8 cellular contexts compared by ENCODE assay signal in genomic region chr22:50185384-50186087, GRCh38. TPM values are rescaled to one million over a fixed set of nuclear protein-coding genes. Genes with fewer than 3 reads are reported as not detected.
A peak's percentile ranks its signal among the peaks of the same experiment; 100 is the strongest.
DNase-seq lines count a peak whose midpoint lies in the region; ATAC-seq and TF ChIP-seq lines count a peak whose summit lies in the region.

Gene TRABD (plus strand): TSS chr22:50185913. CDS start chr22:50193061, 7,148 bp downstream.

- TF ChIP-seq CTCF in spleen (IDR thresholded peaks at IDR 0.05 in 8 of 11, conservative IDR thresholded peaks at IDR 0.05 in 3 of 11) = no peak

- intact Hi-C loops in spleen (cut with DNase I; ENCODE audit: low total_unique reads) = no loop called here

- 0 to 3% (median 1%) methylated on average over 7 to 90 of the region's 90 CpGs for WGBS in spleen, 5 donors

- peak within 1 kb of the TSS; percentile 43 to 87 (median 58) for H3K4me3 ChIP-seq in spleen

- peaks cover 29% of the 10 kb centered on the region for H3K4me1 Mint-ChIP-seq in central memory CD8-positive, alpha-beta T cell

- H3K36me3 ChIP-seq in spleen = no peaks in the 10 kb centered on the region

- no peaks in the 10 kb centered on the region for H3K9me3 ChIP-seq in spleen

- peaks cover 39 to 72% (median 65%) of the 10 kb centered on the region in 6 donors for H3K4me1 ChIP-seq in spleen

- H3K27me3 Mint-ChIP-seq in central memory CD8-positive, alpha-beta T cell = no peaks in the 10 kb centered on the region

- H3K36me3 Mint-ChIP-seq in central memory CD8-positive, alpha-beta T cell (ENCODE audit: insufficient read depth) = peaks cover 16% of the 10 kb centered on the region

- no peaks in the 10 kb centered on the region for H3K9me3 Mint-ChIP-seq in central memory CD8-positive, alpha-beta T cell

- peak within 1 kb of the TSS; percentile 93 for H3K4me3 Mint-ChIP-seq in central memory CD8-positive, alpha-beta T cell

- peak; percentile 41 for ATAC-seq in HG02588 (IDR thresholded peaks at IDR 0.05; ENCODE audit: unreplicated experiment)
- ATAC-seq in central memory CD8-positive, alpha-beta T cell (replicated peaks; ENCODE audit: extremely low read depth, poor library complexity, severe bottlenecking) = peak; percentile 74
- no peak for ATAC-seq in GM18868 (IDR thresholded peaks at IDR 0.05; ENCODE audit: unreplicated experiment)

- H3K27ac Mint-ChIP-seq in central memory CD8-positive, alpha-beta T cell (ENCODE audit: low read depth) = peak within 1 kb of the TSS; percentile 96

- H3K27ac ChIP-seq in spleen = peak within 1 kb of the TSS; percentile 39 to 99 (median 85)

- DNase-seq in DMS153 treated with DMSO at 0.1 percent for 48 hours (lab: John Stamatoyannopoulos, UW; ENCODE audit: unreplicated experiment) = peak; percentile 52
- peak; percentile 56 for DNase-seq in NCI-H2227 treated with DMSO at 0.1 percent for 48 hours (lab: John Stamatoyannopoulos, UW)
- peak; percentile 90 for DNase-seq in activated CD4-positive, CD25-positive, alpha-beta regulatory T cell treated with anti-CD3 and anti-CD28 coated beads, Interleukin-2, amount 50 U/mL, for 72 hours
- DNase-seq in central memory CD8-positive, alpha-beta T cell (ENCODE audit: low spot score in 2 of 2) = peak; percentile 67 to 77
- peak; percentile 95 for DNase-seq in islet precursor cell
- peak; percentile 96 for DNase-seq in spleen

- no peak for TF ChIP-seq POLR2A in spleen (IDR thresholded peaks at IDR 0.05)

- H3K27me3 ChIP-seq in spleen (replicated peaks in 1 of 7) = peaks cover 0 to 16% (median 0%) of the 10 kb centered on the region in 7 donors

RNA-seq across cellular contexts. Expression of gene TRABD, which starts in this region (rescaled TPM):
- 10 to 100 TPM; 49.8 to 66.5 (median 57.7) TPM for total RNA-seq in spleen
- polyA plus RNA-seq in spleen = 10 to 100 TPM; 43.3 to 85.8 (median 77.9) TPM
